Comparison of ENCODE assay signal across 8 cellular contexts in genomic region chr10:104080762-104081161, GRCh38. TPM values are rescaled to one million over a fixed set of nuclear protein-coding genes. Genes with fewer than 3 reads are reported as not detected.
A peak's percentile ranks its signal among the peaks of the same experiment; 100 is the strongest.
DNase-seq lines count a peak whose midpoint lies in the region; ATAC-seq and TF ChIP-seq lines count a peak whose summit lies in the region.

No MANE protein-coding gene starts in this region.

- WGBS in SK-N-SH (ENCODE audit: low lambda C conversion rate) = 16% methylated on average over 1 of the region's 1 CpG
- 43 to 59% (median 53%) methylated on average over 1 of the region's 1 CpG for WGBS in stomach, 5 donors

- H3K9me3 Mint-ChIP-seq in mesothelial cell of epicardium = no peaks in the 10 kb centered on the region

- no peaks in the 10 kb centered on the region for H3K79me2 ChIP-seq in SK-N-SH (ENCODE audit: insufficient read depth)

- no peak for ATAC-seq in T-helper 17 cell

- CTCF ChIA-PET in SK-N-SH (lab: Yijun Ruan, JAX) = interaction anchor here (0.9 to 2.6 kb wide), 6 partner anchors 8 to 196 kb away, joined by 3 to 12 read pairs (median 7); no protein-coding TSS in a partner anchor

- peak; percentile 47 for TF ChIP-seq RAD21 in SK-N-SH (IDR thresholded peaks at IDR 0.05; ENCODE audit: low read length)

- no peaks in the 10 kb centered on the region for H3K9me3 ChIP-seq in SK-N-SH
- no peaks in the 10 kb centered on the region for H3K9me3 ChIP-seq in T-helper 17 cell (ENCODE audit: control insufficient read depth, low read length, poor library complexity, severe bottlenecking)
- H3K9me3 ChIP-seq in stomach = no peaks in the 10 kb centered on the region

- TF ChIP-seq POLR2A in stomach (IDR thresholded peaks at IDR 0.05) = no peak

- H3K4me2 ChIP-seq in SK-N-SH = no peak overlapping the region

- H3K27me3 ChIP-seq in SK-N-SH (ENCODE audit: insufficient read depth) (no peaks in the 10 kb centered on the region), stomach (no peaks in the 10 kb centered on the region)

- H3K4me3 ChIP-seq in SK-N-SH (ENCODE audit: low read depth in 2 of 2, low read length in 1 of 2) = no peak overlapping the region
- H3K4me3 ChIP-seq in stomach = no peak overlapping the region

- no peak for TF ChIP-seq EP300 in SK-N-SH (IDR thresholded peaks at IDR 0.05; ENCODE audit: borderline replicate concordance in 1 of 2, low read depth in 1 of 2, low read length in 1 of 2)
- TF ChIP-seq EP300 in stomach (IDR thresholded peaks at IDR 0.05) = no peak

- H3K4me1 ChIP-seq in SK-N-SH (ENCODE audit: control insufficient read depth in 1 of 2, insufficient read depth in 2 of 2, low read depth in 1 of 2, low read length in 1 of 2) (no peaks in the 10 kb centered on the region), stomach (peaks cover 0 to 7% (median 0%) of the 10 kb centered on the region in 4 donors)

- no peaks in the 10 kb centered on the region for H3K9me2 ChIP-seq in SK-N-SH

- TF ChIP-seq CTCF in SK-N-SH (IDR thresholded peaks at IDR 0.05) = peak; percentile 56
- peak in 1 of 7 experiments; percentile 10 for TF ChIP-seq CTCF in stomach (IDR thresholded peaks at IDR 0.05)
- no peak for TF ChIP-seq CTCF in mesothelial cell of epicardium (IDR thresholded peaks at IDR 0.05; ENCODE audit: unreplicated experiment)

- H3K36me3 ChIP-seq in SK-N-SH (replicated peaks in 1 of 2; ENCODE audit: control insufficient read depth in 1 of 2, insufficient read depth in 2 of 2, low read length in 1 of 2) = no peaks in the 10 kb centered on the region
- no peaks in the 10 kb centered on the region for H3K36me3 ChIP-seq in stomach

- H2AFZ ChIP-seq in SK-N-SH (ENCODE audit: low read depth) = no peak overlapping the region

- H3K27ac ChIP-seq in SK-N-SH (ENCODE audit: low read depth in 2 of 2, low read length in 1 of 2) (no peak overlapping the region), stomach (no peak overlapping the region)

- POLR2A ChIA-PET in SK-N-SH (lab: Yijun Ruan, JAX) = no interaction called here

- H3K27me3 Mint-ChIP-seq in T-helper 17 cell = no peaks in the 10 kb centered on the region
- H3K27me3 Mint-ChIP-seq in mesothelial cell of epicardium (ENCODE audit: low read depth) = no peaks in the 10 kb centered on the region

- peak; percentile 67 for DNase-seq in COLO668 (lab: John Stamatoyannopoulos, UW; ENCODE audit: unreplicated experiment)
- DNase-seq in HT-29 (ENCODE audit: low spot score) = peak; percentile 62
- peak; percentile 35 for DNase-seq in SK-N-SH
- peak; percentile 32 for DNase-seq in iPS-NIHi11 (ENCODE audit: low spot score)
- no peak for DNase-seq in T-helper 17 cell
- no peak for DNase-seq in stomach
- DNase-seq in NOMO-1 (lab: John Stamatoyannopoulos, UW; ENCODE audit: unreplicated experiment in 2 of 2) = no peak
- DNase-seq in mesothelial cell of epicardium (ENCODE audit: low spot score in 2 of 2, unreplicated experiment in 2 of 2) = no peak

- H3K4me1 Mint-ChIP-seq in T-helper 17 cell (no peaks in the 10 kb centered on the region), mesothelial cell of epicardium (peaks cover 36% of the 10 kb centered on the region)

- no peak overlapping the region for H3K9ac ChIP-seq in SK-N-SH

- H3F3A ChIP-seq in SK-N-SH (replicated peaks; ENCODE audit: insufficient read depth) = no peaks in the 10 kb centered on the region

- intact Hi-C loops in stomach (cut with DNase I; ENCODE audit: low total_unique reads) = no loop called here

- H3K4me3 Mint-ChIP-seq in T-helper 17 cell (no peak overlapping the region), mesothelial cell of epicardium (no peak overlapping the region)

- no peak overlapping the region for H3K27ac Mint-ChIP-seq in T-helper 17 cell
- H3K27ac Mint-ChIP-seq in mesothelial cell of epicardium = no peak overlapping the region

- H3K36me3 Mint-ChIP-seq in T-helper 17 cell (ENCODE audit: low read depth) (no peaks in the 10 kb centered on the region), mesothelial cell of epicardium (no peaks in the 10 kb centered on the region)

- H4K20me1 ChIP-seq in SK-N-SH (ENCODE audit: insufficient read depth) = no peaks in the 10 kb centered on the region

TF ChIP-seq in SK-N-SH, 30 proteins besides CTCF, POLR2A, EP300 and RAD21:
- no peak for TF ChIP-seq YY1 (IDR thresholded peaks at IDR 0.05; ENCODE audit: low read depth)
- no peak for TF ChIP-seq USF1 (IDR thresholded peaks at IDR 0.05; ENCODE audit: borderline replicate concordance, low read depth)
- peak; percentile 39; the same call in 1 of the 2 replicates for TF ChIP-seq SMC3 (IDR thresholded peaks at IDR 0.05; ENCODE audit: low read depth, low read length)
TF ChIP-seq in SK-N-SH: peak in this region for 1.

RNA-seq across cellular contexts. Expression of gene COL17A1, which starts 4.9 kb away (rescaled TPM):
- total RNA-seq in HT-29 (2014; rRNA removed; shearing (Covaris generic)) = 40.0 and 45.0 TPM in 2 replicates
- polyA plus RNA-seq in SK-N-SH (2012; rRNA removed) = 0.06 and 0.12 TPM in 2 replicates
- 0.05 and 0.08 TPM in 2 replicates for polyA plus RNA-seq in SK-N-SH (2012; cell fraction: cytosol; rRNA removed)
- polyA plus RNA-seq in SK-N-SH (2012; cell fraction: nucleus; rRNA removed) = 0.21 and 0.29 TPM in 2 replicates
- not detected for total RNA-seq in T-helper 17 cell
- total RNA-seq in stomach = 10 to 100 TPM in 2 of 5 donors, 1 to 10 TPM in 2, under 1 TPM in 1; 0.45 to 53.3 (median 5.7) TPM
- polyA plus RNA-seq in stomach = 10 to 100 TPM in 1 of 3 donors, 1 to 10 TPM in 2; 1.4 to 50.7 (median 3.4) TPM
- total RNA-seq in mesothelial cell of epicardium = 3.6 to 4.4 TPM (median 4.2 TPM) in 3 replicates

RNA-seq across cellular contexts. Expression of gene SFR1, which starts 41.2 kb away (rescaled TPM):
- 3.2 and 4.1 TPM in 2 replicates for total RNA-seq in HT-29 (2014; rRNA removed; shearing (Covaris generic))
- 1.5 and 1.8 TPM in 2 replicates for polyA plus RNA-seq in SK-N-SH (2012; rRNA removed)
- polyA plus RNA-seq in SK-N-SH (2012; cell fraction: cytosol; rRNA removed) = 2.4 and 2.9 TPM in 2 replicates
- polyA plus RNA-seq in SK-N-SH (2012; cell fraction: nucleus; rRNA removed) = 0.79 and 1.3 TPM in 2 replicates
- 10 to 100 TPM; 10.9 to 16.3 TPM for total RNA-seq in T-helper 17 cell
- total RNA-seq in stomach = 1 to 10 TPM in 4 of 5 donors, under 1 TPM in 1; 0.58 to 8.8 (median 1.8) TPM
- 10 to 100 TPM in 1 of 3 donors, 1 to 10 TPM in 2; 6.0 to 13.1 (median 7.5) TPM for polyA plus RNA-seq in stomach
- total RNA-seq in mesothelial cell of epicardium = 6.4 to 7.5 TPM (median 7.3 TPM) in 3 replicates

Comparison
In these comparisons a context has a peak if more than half of its experiments do, and no peak if none do; other contexts are left out.
1. DNase-seq: peak in COLO668 (single experiment), HT-29 (single experiment), SK-N-SH (single experiment) and iPS-NIHi11 (single experiment); none in T-helper 17 cell (0 of 3), stomach (single experiment), NOMO-1 (0 of 2) and mesothelial cell of epicardium (0 of 2).